In genomic region chr3:49939858-49940666, GRCh38 we compare ENCODE assay signal across 1 cellular context.
TF ChIP-seq lines count a peak whose summit lies in the region.

Gene RBM6, plus strand, starts transcription at chr3:49940150. Its CDS starts 22,492 bp downstream, at chr3:49962642.

TF ChIP-seq in K562, 482 proteins besides CTCF, POLR2A, EP300 and RAD21 (continued from another document and continues in another):
- TF ChIP-seq MGA (IDR thresholded peaks at IDR 0.05): peak; percentile 93; the same call in 1 of the 2 replicates
- TF ChIP-seq ZNF280A (IDR thresholded peaks at IDR 0.05; ENCODE audit: low read depth, partially characterized antibody): no peak
- TF ChIP-seq LCOR (CRISPR knock-in tag; IDR thresholded peaks at IDR 0.05): peak; percentile 86; the same call in 1 of the 2 replicates
- TF ChIP-seq SNAPC5 (CRISPR knock-in tag; IDR thresholded peaks at IDR 0.05): no peak
- no peak for TF ChIP-seq SLC30A9 (CRISPR knock-in tag; IDR thresholded peaks at IDR 0.05)
- peak; percentile 26; the same call in 1 of the 2 replicates for TF ChIP-seq SMARCA5 (IDR thresholded peaks at IDR 0.05)
- no peak for TF ChIP-seq RREB1 (CRISPR knock-in tag; IDR thresholded peaks at IDR 0.05)
- TF ChIP-seq IFI16 (CRISPR knock-in tag; IDR thresholded peaks at IDR 0.05): no peak
- peak; percentile 86 to 95 for TF ChIP-seq MNT (conservative IDR thresholded peaks at IDR 0.05)
- no peak for TF ChIP-seq POLR3A (IDR thresholded peaks at IDR 0.05; ENCODE audit: borderline replicate concordance, extremely low read depth, insufficient read depth, insufficient read length)
- peak; percentile 63; the same call in 1 of the 2 replicates for TF ChIP-seq VEZF1 (CRISPR knock-in tag; IDR thresholded peaks at IDR 0.05)
- no peak for TF ChIP-seq BCL6 (CRISPR knock-in tag; IDR thresholded peaks at IDR 0.05)
- no peak; the same call in 1 of the 2 replicates for TF ChIP-seq ELF2 (CRISPR knock-in tag; IDR thresholded peaks at IDR 0.05)
- peak; percentile 86 for TF ChIP-seq ETV5 (CRISPR knock-in tag; IDR thresholded peaks at IDR 0.05; ENCODE audit: low read depth)
- no peak for TF ChIP-seq ZNF232 (CRISPR knock-in tag; IDR thresholded peaks at IDR 0.05)
- TF ChIP-seq ZNF134 (CRISPR knock-in tag; conservative IDR thresholded peaks at IDR 0.05): no peak
- no peak for TF ChIP-seq NR1H2 (CRISPR knock-in tag; IDR thresholded peaks at IDR 0.05)
- TF ChIP-seq POLR2G (IDR thresholded peaks at IDR 0.05; ENCODE audit: low read depth, low read length): peak; percentile 99
- TF ChIP-seq ZNF830 (CRISPR knock-in tag; IDR thresholded peaks at IDR 0.05): 0 out of 2 replicates have a peak, but pooled peaks have one; percentile 39
- TF ChIP-seq RBM22 (IDR thresholded peaks at IDR 0.05; ENCODE audit: low read depth, low read length, poor library complexity, severe bottlenecking): peak; percentile 45
- no peak for TF ChIP-seq ILK (tag; IDR thresholded peaks at IDR 0.05; ENCODE audit: borderline replicate concordance, low read depth)
- TF ChIP-seq ZNF398 (CRISPR knock-in tag; IDR thresholded peaks at IDR 0.05): no peak
